In the genomic region with DNA sequence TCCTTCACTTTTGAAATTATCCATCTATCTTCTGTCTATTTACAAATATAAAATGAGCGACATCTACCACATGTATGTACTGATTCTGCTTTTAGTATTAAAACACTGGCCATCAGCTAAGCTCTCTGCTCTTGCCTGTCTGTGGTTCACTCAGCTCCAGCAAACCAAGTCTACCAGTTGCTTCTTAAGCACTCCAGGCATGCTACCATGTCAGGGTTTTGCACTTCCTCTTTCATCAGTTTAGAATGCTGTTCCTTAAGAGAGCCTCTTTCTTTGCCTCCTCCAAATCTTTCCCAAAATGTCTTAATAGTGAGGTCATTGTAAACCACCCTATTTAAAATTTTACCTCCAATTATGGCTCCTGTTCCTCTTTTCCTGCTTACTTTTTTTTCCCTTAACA, we compare ENCODE assay signal across 16 cellular contexts. TPM values are rescaled to one million over a fixed set of nuclear protein-coding genes. Genes with fewer than 3 reads are reported as not detected.
A peak's percentile ranks its signal among the peaks of the same experiment; 100 is the strongest.
DNase-seq lines count a peak whose midpoint lies in the region; ATAC-seq and TF ChIP-seq lines count a peak whose summit lies in the region.
"Had no signal": no experiment of that assay in that cellular context is flagged by ENCODE, and none has a peak within 500 bp of the region (broad histone marks: within the 10 kb centered on the region; RNA-seq: fewer than 3 reads in every experiment).

No MANE protein-coding gene starts in this region.

- no peak overlapping the region for H3K27ac ChIP-seq in body of pancreas
- H3K27ac ChIP-seq: foreskin keratinocyte, KMS-11, ovary, suprapubic skin had no signal

- peak; percentile 21 for DNase-seq in RPMI8226
- no peak for DNase-seq in body of pancreas
- no peak for DNase-seq in NCI-H1092 (lab: John Stamatoyannopoulos, UW)
- no peak for DNase-seq in HAP-1 (ENCODE audit: low spot score in 2 of 2)
- DNase-seq in NCI-H1436 treated with DMSO at 0.1 percent for 48 hours (lab: John Stamatoyannopoulos, UW): no peak
- DNase-seq: CD4-positive, alpha-beta T cell; foreskin keratinocyte; NCI-H69; ovary; stimulated activated CD4-positive, alpha-beta T cell treated with anti-CD3 and anti-CD28 coated beads, Interleukin-4, amount 100 ng/mL, for 24 hours had no signal

- H3K36me3 ChIP-seq in body of pancreas (replicated peaks in 1 of 2; ENCODE audit: insufficient read depth in 1 of 2, low read depth in 2 of 2) (no peaks in the 10 kb centered on the region), HAP-1 (replicated peaks) (no peaks in the 10 kb centered on the region)
- H3K36me3 ChIP-seq: ovary, suprapubic skin had no signal

- H3K9me3 ChIP-seq in body of pancreas: no peaks in the 10 kb centered on the region
- H3K9me3 ChIP-seq in HAP-1: no peaks in the 10 kb centered on the region
- H3K9me3 ChIP-seq: ovary, suprapubic skin had no signal

- H3K27me3 ChIP-seq in body of pancreas: no peaks in the 10 kb centered on the region
- no peaks in the 10 kb centered on the region; the same call in none of the 2 replicates for H3K27me3 ChIP-seq in HAP-1 (ENCODE audit: low read depth)
- H3K27me3 ChIP-seq: ovary, suprapubic skin had no signal

- in situ Hi-C loops in HAP-1 (cut with MboI; ENCODE audit: low sequenced_read_pairs): no loop called here

- WGBS in body of pancreas, 2 donors: 75 to 81% methylated on average over 1 of the region's 1 CpG

- TF ChIP-seq POLR2A in GM18505 (IDR thresholded peaks at IDR 0.05; ENCODE audit: borderline replicate concordance, extremely low read depth, insufficient read depth, insufficient read length): no peak
- TF ChIP-seq POLR2A in body of pancreas (IDR thresholded peaks at IDR 0.05): no peak

- H3K4me3 ChIP-seq in body of pancreas (no peak overlapping the region), HAP-1 (no peak overlapping the region)
- H3K4me3 ChIP-seq: ovary, suprapubic skin had no signal

- ATAC-seq in GM18505 (IDR thresholded peaks at IDR 0.05; ENCODE audit: unreplicated experiment) (peak; percentile 81), GM21381 (IDR thresholded peaks at IDR 0.05; ENCODE audit: unreplicated experiment) (peak; percentile 66), HG03103 (IDR thresholded peaks at IDR 0.05; ENCODE audit: low read depth, unreplicated experiment) (peak; percentile 85), body of pancreas (no peak)
- ATAC-seq: foreskin keratinocyte, left lobe of liver had no signal

- no peak for TF ChIP-seq CTCF in body of pancreas (IDR thresholded peaks at IDR 0.05)

- no peaks in the 10 kb centered on the region for H3K4me1 ChIP-seq in body of pancreas
- H3K4me1 ChIP-seq in HAP-1: no peaks in the 10 kb centered on the region
- H3K4me1 ChIP-seq: suprapubic skin had no signal

- intact Hi-C loops in body of pancreas (cut with DNase I): no loop called here

RNA-seq across cellular contexts. Expression of gene SCN3A, which starts 59.5 kb away (rescaled TPM):
- total RNA-seq in body of pancreas: under 1 TPM; 0.33 to 0.52 TPM
- total RNA-seq: CD4-positive, alpha-beta T cell; foreskin keratinocyte; left lobe of liver had no signal
